ENCODE assay signal across 9 cellular contexts in the genomic region with DNA sequence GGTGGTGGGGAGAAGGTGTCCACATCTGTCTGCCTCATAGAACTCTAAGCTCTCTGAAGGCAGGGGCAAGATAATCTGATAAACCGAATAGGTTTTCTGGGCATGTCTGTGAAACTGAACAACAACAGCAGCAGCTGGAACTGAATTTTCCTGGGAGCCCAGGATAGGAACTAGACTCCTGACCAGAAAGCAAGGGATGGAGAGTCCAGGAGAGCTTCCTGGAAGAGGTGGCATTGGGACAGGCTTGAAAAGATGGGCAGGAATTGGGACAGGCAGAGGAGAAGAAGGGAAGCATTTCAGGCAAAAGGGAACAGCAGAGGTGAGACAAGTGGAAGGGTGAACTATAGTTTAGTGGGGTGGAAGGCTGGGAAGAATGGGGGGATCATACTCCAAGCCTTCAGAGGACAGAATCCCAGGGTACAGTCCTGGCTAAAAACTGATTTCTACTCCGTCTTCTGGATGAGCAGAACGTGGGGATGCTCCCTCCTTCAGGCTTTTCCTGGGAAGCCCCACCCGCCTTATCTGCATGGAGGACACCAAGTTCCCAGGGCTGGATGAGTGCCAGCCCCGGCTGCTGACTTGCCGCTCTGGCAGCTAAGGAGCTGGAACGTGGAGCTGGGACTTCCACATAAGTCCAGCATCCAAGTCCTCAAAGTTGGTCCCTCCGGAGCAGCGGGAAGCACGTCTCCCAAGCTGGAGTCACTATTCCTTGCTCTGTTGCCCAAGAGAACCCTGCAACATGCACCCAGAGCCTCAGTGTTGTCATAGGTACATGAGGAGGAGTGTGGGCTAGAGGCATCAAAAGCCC. TPM values are rescaled to one million over a fixed set of nuclear protein-coding genes. Genes with fewer than 3 reads are reported as not detected.
DNase-seq lines count a peak whose midpoint lies in the region; ATAC-seq, FAIRE-seq and TF ChIP-seq lines count a peak whose summit lies in the region.
"Had no signal": no experiment of that assay in that cellular context is flagged by ENCODE, and none has a peak within 500 bp of the region (broad histone marks: within the 10 kb centered on the region; RNA-seq: fewer than 3 reads in every experiment).

No MANE protein-coding gene starts in this region.

- H3K9me3 Mint-ChIP-seq in nephron progenitor cell, result no peaks in the 10 kb centered on the region
- H3K9me3 Mint-ChIP-seq: CD4-positive, alpha-beta T cell had no signal

- no peak for TF ChIP-seq POLR2A in GM12891 (IDR thresholded peaks at IDR 0.05; ENCODE audit: low read depth, low read length)

- no peak for ATAC-seq in HG02798 (IDR thresholded peaks at IDR 0.05; ENCODE audit: poor library complexity, unreplicated experiment)
- ATAC-seq in GM18867 (IDR thresholded peaks at IDR 0.05; ENCODE audit: unreplicated experiment), result no peak

- H3K27me3 ChIP-seq in A673 (replicated peaks; ENCODE audit: insufficient read depth, low read depth, low read length, poor library complexity), result peaks cover 14% of the 10 kb centered on the region

- peak overlapping the region; percentile 8 for H3K4me3 Mint-ChIP-seq in nephron progenitor cell
- H3K4me3 Mint-ChIP-seq: CD4-positive, alpha-beta T cell had no signal

- H3K36me3 Mint-ChIP-seq in nephron progenitor cell (ENCODE audit: low read depth), result no peaks in the 10 kb centered on the region

- POLR2A ChIA-PET in A673 (lab: Charles Lee; ENCODE audit: low non-redundant PET), result no interaction called here

- H3K27ac ChIP-seq in A673 (ENCODE audit: low read depth, low read length, poor library complexity, severe bottlenecking), result no peak overlapping the region

- CTCF ChIA-PET in A673 (lab: Charles Lee), result no interaction called here

- H3K4me1 Mint-ChIP-seq in nephron progenitor cell, result peaks cover 21% of the 10 kb centered on the region

- no peaks in the 10 kb centered on the region for H3K4me1 ChIP-seq in A673 (ENCODE audit: insufficient read depth, low read length, poor library complexity, severe bottlenecking)

- TF ChIP-seq CTCF in A673 (conservative IDR thresholded peaks at IDR 0.05; ENCODE audit: low read depth, low read length) (no peak), nephron progenitor cell (IDR thresholded peaks at IDR 0.05) (no peak)

- BruUV-seq in A673 (replicated peaks; lab: Mats Ljungman, UMichigan), result no TSS peak

- intact Hi-C loops in A673 (cut with micrococcal nuclease; ENCODE audit: unreplicated experiment), result no loop called here

- DNase-seq in A673 (ENCODE audit: low spot score), result peak; percentile 23
- peak; percentile 8 for DNase-seq in RCC 7860 (ENCODE audit: low spot score)
- DNase-seq in fibroblast of the conjunctiva (ENCODE audit: low read depth), result peak; percentile 18
- no peak for DNase-seq in nephron progenitor cell
- no peak for DNase-seq in NCI-H146 (lab: John Stamatoyannopoulos, UW)
- no peak for DNase-seq in GM12891 (ENCODE audit: insufficient read length, low spot score)
- DNase-seq: CD4-positive, alpha-beta T cell had no signal

- no peaks in the 10 kb centered on the region for H3K9me3 ChIP-seq in A673 (ENCODE audit: low read depth, low read length, poor library complexity, severe bottlenecking)

- H3K4me3 ChIP-seq in A673 (ENCODE audit: low read depth, low read length, poor library complexity, severe bottlenecking), result no peak overlapping the region

- FAIRE-seq in RCC 7860 (lab: Jason Lieb, UNC) (no peak), GM12891 (lab: Jason Lieb, UNC) (no peak)

- H3K27ac Mint-ChIP-seq in nephron progenitor cell, result no peak overlapping the region
- H3K27ac Mint-ChIP-seq: CD4-positive, alpha-beta T cell had no signal

- peaks cover 21% of the 10 kb centered on the region for H3K27me3 Mint-ChIP-seq in nephron progenitor cell (ENCODE audit: low read depth, poor library complexity)

- no peaks in the 10 kb centered on the region for H3K36me3 ChIP-seq in A673 (ENCODE audit: insufficient read depth, low read length, poor library complexity, severe bottlenecking)

TF ChIP-seq in GM12891, 5 proteins besides CTCF, POLR2A, EP300 and RAD21:
- no peak for TF ChIP-seq POU2F2 (IDR thresholded peaks at IDR 0.05; ENCODE audit: low read depth, low read length)
- no peak for TF ChIP-seq PAX5 (IDR thresholded peaks at IDR 0.05; ENCODE audit: insufficient read depth, low read length, severe bottlenecking)
- no peak for TF ChIP-seq SPI1 (IDR thresholded peaks at IDR 0.05; ENCODE audit: low read depth, low read length)
- TF ChIP-seq POLR2AphosphoS5 (IDR thresholded peaks at IDR 0.05; ENCODE audit: low read depth, low read length), result no peak
- no peak for TF ChIP-seq TAF1 (IDR thresholded peaks at IDR 0.05; ENCODE audit: low read depth, low read length)

RNA-seq across cellular contexts. Expression of a gene that starts 13.9 kb away (rescaled TPM):
- total RNA-seq in A673 (2021), result not detected in 2 replicates
- not detected for polyA plus RNA-seq in GM12891 (2012; ENCODE audit: low read depth, missing spikeins)
- total RNA-seq: CD4-positive, alpha-beta T cell had no signal

RNA-seq across cellular contexts. Expression of a gene that starts 34.9 kb away (rescaled TPM):
- total RNA-seq in A673 (2021), result not detected in 2 replicates
- polyA plus RNA-seq in GM12891 (2012; ENCODE audit: low read depth, missing spikeins), result not detected
- total RNA-seq: CD4-positive, alpha-beta T cell had no signal

RNA-seq across cellular contexts. Expression of a gene that starts 42.4 kb away (rescaled TPM):
- total RNA-seq in A673 (2021), result 37.0 and 37.6 TPM in 2 replicates
- polyA plus RNA-seq in GM12891 (2012; ENCODE audit: low read depth, missing spikeins), result 0.09 TPM

Comparison
In these comparisons a context has a peak if more than half of its experiments do, and no peak if none do; other contexts are left out.
1. DNase-seq: peak in A673 (single experiment), RCC 7860 (single experiment) and fibroblast of the conjunctiva (single experiment); none in nephron progenitor cell (single experiment), NCI-H146 (single experiment) and GM12891 (single experiment).